In genomic region chr10:5461914-5462840, GRCh38 we compare ENCODE assay signal across 1 cellular context.
TF ChIP-seq lines count a peak whose summit lies in the region.

No MANE protein-coding gene starts in this region.

TF ChIP-seq in GM23338, 12 proteins besides CTCF, POLR2A, EP300 and RAD21:
- TF ChIP-seq ETS1 (IDR thresholded peaks at IDR 0.05) (no peak), JUNB (IDR thresholded peaks at IDR 0.05; ENCODE audit: unreplicated experiment) (no peak), ZNF331 (CRISPR knock-in tag; IDR thresholded peaks at IDR 0.05; ENCODE audit: low read depth) (no peak), POLR2AphosphoS5 (IDR thresholded peaks at IDR 0.05; ENCODE audit: low read depth) (no peak), STAT1 (IDR thresholded peaks at IDR 0.05; ENCODE audit: unreplicated experiment) (no peak), ZNF462 (CRISPR knock-in tag; IDR thresholded peaks at IDR 0.05) (no peak), CREB1 (CRISPR knock-in tag; IDR thresholded peaks at IDR 0.05; ENCODE audit: low read depth) (no peak), EZH2 (IDR thresholded peaks at IDR 0.05; ENCODE audit: low read depth, unreplicated experiment) (no peak), EZH2phosphoT487 (IDR thresholded peaks at IDR 0.05; ENCODE audit: unreplicated experiment) (no peak), ZNF114 (CRISPR knock-in tag; IDR thresholded peaks at IDR 0.05) (no peak), NANOG (IDR thresholded peaks at IDR 0.05; ENCODE audit: borderline replicate concordance) (no peak), REST (IDR thresholded peaks at IDR 0.05; ENCODE audit: unreplicated experiment) (no peak)
